Comparison of ENCODE assay signal across 31 cellular contexts in the genomic region with DNA sequence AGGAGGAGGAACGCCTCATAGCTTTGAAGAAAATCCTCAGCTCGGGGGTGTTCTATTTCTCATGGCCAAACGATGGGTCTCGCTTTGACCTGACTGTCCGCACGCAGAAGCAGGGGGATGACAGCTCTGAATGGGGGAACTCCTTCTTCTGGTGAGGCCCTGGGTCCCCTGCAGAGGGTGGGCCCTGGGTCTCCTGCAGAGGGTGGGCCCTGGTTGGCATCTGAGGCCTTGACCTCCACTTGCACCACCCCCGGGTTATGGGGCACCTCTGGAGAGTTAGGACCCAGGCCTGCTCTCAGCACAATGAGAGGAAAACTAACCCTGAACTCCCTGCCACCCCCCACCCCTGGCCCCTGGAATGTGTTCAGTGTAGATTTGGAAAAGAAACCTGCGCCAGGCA. TPM values are rescaled to one million over a fixed set of nuclear protein-coding genes. Genes with fewer than 3 reads are reported as not detected.
DNase-seq lines count a peak whose midpoint lies in the region; ATAC-seq, FAIRE-seq and TF ChIP-seq lines count a peak whose summit lies in the region.
"Had no signal": no experiment of that assay in that cellular context is flagged by ENCODE, and none has a peak within 500 bp of the region (broad histone marks: within the 10 kb centered on the region; RNA-seq: fewer than 3 reads in every experiment).

No MANE protein-coding gene starts in this region.

- H3K4me1 ChIP-seq in ACC112 (ENCODE audit: control insufficient read depth, insufficient read depth, low read length, unreplicated experiment) (peaks cover 73% of the 10 kb centered on the region), Panc1 (ENCODE audit: control insufficient read depth, insufficient read depth, low read length) (peaks cover 77% of the 10 kb centered on the region), kidney (ENCODE audit: control insufficient read depth in 1 of 2, insufficient read depth in 1 of 2, low read depth in 1 of 2, low read length in 2 of 2) (peaks cover 5 to 32% of the 10 kb centered on the region in 2 donors)

- H3K27ac Mint-ChIP-seq in stimulated activated memory B cell treated with anti-CD40 and anti-IgM and Interleukin-4, amounts not matched to agents 10 μg/mL and 1 μg/mL and 100 μg/mL, for 72 hours: peak overlapping the region; percentile 97
- no peak overlapping the region for H3K27ac Mint-ChIP-seq in activated naive CD4-positive, alpha-beta T cell treated with anti-CD3 and anti-CD28 coated beads, Interleukin-2, amount 50 U/mL, for 72 hours
- H3K27ac Mint-ChIP-seq: activated naive CD8-positive, alpha-beta T cell treated with anti-CD3 and anti-CD28 coated beads, Interleukin-2, amount 10 ng/mL, durations not matched to agents 7 days and 5 days; activated T-helper 17 cell treated with anti-CD3 and anti-CD28 coated beads, Interleukin-2, amount 50 U/mL, for 72 hours; progenitor cell of endocrine pancreas had no signal

- peaks cover 10% of the 10 kb centered on the region for H3K36me3 Mint-ChIP-seq in stimulated activated memory B cell treated with anti-CD40 and anti-IgM and Interleukin-4, amounts not matched to agents 10 μg/mL and 1 μg/mL and 100 μg/mL, for 72 hours
- H3K36me3 Mint-ChIP-seq in activated naive CD4-positive, alpha-beta T cell treated with anti-CD3 and anti-CD28 coated beads, Interleukin-2, amount 50 U/mL, for 72 hours: peaks cover 16 to 31% of the 10 kb centered on the region in 2 donors

- in situ Hi-C loops in Panc1 (cut with HindIII; ENCODE audit: low pct_unique_long_range_greater_than_20kb, low sequenced_read_pairs): no loop called here

- TF ChIP-seq CTCF in Panc1 (IDR thresholded peaks at IDR 0.05): no peak
- TF ChIP-seq CTCF in kidney (IDR thresholded peaks at IDR 0.05; ENCODE audit: borderline replicate concordance, extremely low read depth, insufficient read depth): no peak

- H3K4me3 ChIP-seq in ACC112 (ENCODE audit: low read depth, low read length): no peak overlapping the region
- no peak overlapping the region for H3K4me3 ChIP-seq in Panc1 (ENCODE audit: low read depth in 2 of 2, low read length in 2 of 2)
- no peak overlapping the region for H3K4me3 ChIP-seq in kidney (ENCODE audit: low read length in 2 of 2)
- H3K4me3 ChIP-seq: right lobe of liver, stomach, tibial nerve had no signal

- H3K36me3 ChIP-seq in ACC112 (ENCODE audit: insufficient read depth, low read length): peaks cover 7% of the 10 kb centered on the region; the same call in 1 of the 2 replicates
- H3K36me3 ChIP-seq in Panc1 (ENCODE audit: control insufficient read depth, insufficient read depth, low read length): 0 out of 2 replicates have a peak, but pooled peaks cover 3% of the 10 kb centered on the region
- no peaks in the 10 kb centered on the region for H3K36me3 ChIP-seq in kidney (ENCODE audit: control insufficient read depth in 1 of 2, insufficient read depth in 2 of 2, low read length in 2 of 2)
- H3K36me3 ChIP-seq: right lobe of liver had no signal

- peaks cover 51% of the 10 kb centered on the region for H3K4me1 Mint-ChIP-seq in stimulated activated memory B cell treated with anti-CD40 and anti-IgM and Interleukin-4, amounts not matched to agents 10 μg/mL and 1 μg/mL and 100 μg/mL, for 72 hours

- POLR2A ChIA-PET in Panc1 (lab: Charles Lee): no interaction called here

- H3K27me3 Mint-ChIP-seq in stimulated activated memory B cell treated with anti-CD40 and anti-IgM and Interleukin-4, amounts not matched to agents 10 μg/mL and 1 μg/mL and 100 μg/mL, for 72 hours: no peaks in the 10 kb centered on the region
- H3K27me3 Mint-ChIP-seq: activated naive CD8-positive, alpha-beta T cell treated with anti-CD3 and anti-CD28 coated beads, Interleukin-2, amount 10 ng/mL, durations not matched to agents 7 days and 5 days; activated T-helper 17 cell treated with anti-CD3 and anti-CD28 coated beads, Interleukin-2, amount 50 U/mL, for 72 hours; central memory CD8-positive, alpha-beta T cell; progenitor cell of endocrine pancreas had no signal

- intact Hi-C loops in Panc1 (cut with micrococcal nuclease; ENCODE audit: unreplicated experiment): no loop called here
- intact Hi-C loops in kidney (cut with DNase I): no loop called here

- H3K79me2 ChIP-seq in ACC112 (ENCODE audit: control insufficient read depth, insufficient read depth, low read length, unreplicated experiment): peaks cover 38% of the 10 kb centered on the region

- no peak overlapping the region for H3K4me3 Mint-ChIP-seq in stimulated activated memory B cell treated with anti-CD40 and anti-IgM and Interleukin-4, amounts not matched to agents 10 μg/mL and 1 μg/mL and 100 μg/mL, for 72 hours
- H3K4me3 Mint-ChIP-seq: activated CD8-positive, alpha-beta T cell treated with anti-CD3 and anti-CD28 coated beads, Interleukin-2, amount 10 ng/mL, durations not matched to agents 7 days and 5 days; activated naive CD8-positive, alpha-beta T cell treated with anti-CD3 and anti-CD28 coated beads, Interleukin-2, amount 10 ng/mL, durations not matched to agents 7 days and 5 days; activated T-helper 17 cell treated with anti-CD3 and anti-CD28 coated beads, Interleukin-2, amount 50 U/mL, for 72 hours; central memory CD8-positive, alpha-beta T cell; neural crest cell had no signal

- no peak overlapping the region for H2AFZ ChIP-seq in ACC112 (ENCODE audit: low read length, unreplicated experiment)

- H3K9me3 Mint-ChIP-seq in stimulated activated memory B cell treated with anti-CD40 and anti-IgM and Interleukin-4, amounts not matched to agents 10 μg/mL and 1 μg/mL and 100 μg/mL, for 72 hours: no peaks in the 10 kb centered on the region
- H3K9me3 Mint-ChIP-seq in activated naive CD4-positive, alpha-beta T cell treated with anti-CD3 and anti-CD28 coated beads, Interleukin-2, amount 50 U/mL, for 72 hours: no peaks in the 10 kb centered on the region
- H3K9me3 Mint-ChIP-seq: activated naive CD8-positive, alpha-beta T cell treated with anti-CD3 and anti-CD28 coated beads, Interleukin-2, amount 10 ng/mL, durations not matched to agents 7 days and 5 days; activated T-helper 17 cell treated with anti-CD3 and anti-CD28 coated beads, Interleukin-2, amount 50 U/mL, for 72 hours; central memory CD8-positive, alpha-beta T cell; neural crest cell had no signal

- no peak overlapping the region for H3K9ac ChIP-seq in kidney (ENCODE audit: low read length in 2 of 2)

- no TSS peak for BruUV-seq in Panc1 (replicated peaks; lab: Mats Ljungman, UMichigan)

- ATAC-seq in Panc1 (no peak), HG03432 (IDR thresholded peaks at IDR 0.05; ENCODE audit: unreplicated experiment) (no peak)
- no peak for ATAC-seq in stimulated activated memory B cell treated with anti-CD40 and anti-IgM and Interleukin-4, amounts not matched to agents 10 μg/mL and 1 μg/mL and 100 μg/mL, for 72 hours
- no peak for ATAC-seq in activated naive CD4-positive, alpha-beta T cell treated with anti-CD3 and anti-CD28 coated beads, Interleukin-2, amount 50 U/mL, for 72 hours
- ATAC-seq: activated CD8-positive, alpha-beta T cell treated with anti-CD3 and anti-CD28 coated beads, Interleukin-2, amount 10 ng/mL, durations not matched to agents 7 days and 5 days; activated T-helper 17 cell treated with anti-CD3 and anti-CD28 coated beads, Interleukin-2, amount 50 U/mL, for 72 hours; right lobe of liver; SK-N-SH treated with all-trans-retinoic acid at 6 μM for 48 hours had no signal

- CTCF ChIA-PET in Panc1 (lab: Charles Lee): interaction anchor here (0.7 to 1.3 kb wide), 2 partner anchors 14 kb away, joined by 3 to 5 read pairs; no protein-coding TSS in a partner anchor

- no peaks in the 10 kb centered on the region for H3K27me3 ChIP-seq in ACC112 (ENCODE audit: insufficient read depth, low read length)
- no peaks in the 10 kb centered on the region for H3K27me3 ChIP-seq in Panc1 (ENCODE audit: control insufficient read depth, insufficient read depth, low read length)
- H3K27me3 ChIP-seq: right lobe of liver, stomach, tibial nerve had no signal

- no peak for FAIRE-seq in kidney (lab: Jason Lieb, UNC)
- FAIRE-seq: endothelial cell of umbilical vein, frontal cortex, G401.6 had no signal

- DNase-seq in Panc1 (ENCODE audit: low read depth, low spot score) (no peak), kidney (peak; percentile 53), NCI-H1436 treated with DMSO at 0.1 percent for 48 hours (lab: John Stamatoyannopoulos, UW) (no peak), ecto neural progenitor cell (ENCODE audit: low spot score) (no peak)
- DNase-seq in activated naive CD4-positive, alpha-beta T cell treated with anti-CD3 and anti-CD28 coated beads, Interleukin-2, amount 50 U/mL, for 72 hours (ENCODE audit: low spot score in 2 of 2): no peak
- DNase-seq: activated CD8-positive, alpha-beta T cell treated with anti-CD3 and anti-CD28 coated beads, Interleukin-2, amount 10 ng/mL, durations not matched to agents 7 days and 5 days; activated naive CD8-positive, alpha-beta T cell treated with anti-CD3 and anti-CD28 coated beads, Interleukin-2, amount 10 ng/mL, durations not matched to agents 7 days and 5 days; Caco-2; DMS53; H7; hippocampal formation; mesendoderm; NCI-H187 treated with DMSO at 0.1 percent for 48 hours; NCI-H524; OCI-M1; right lobe of liver; stimulated activated CD8-positive, alpha-beta memory T cell treated with anti-CD3 and anti-CD28 coated beads, Interleukin-4, amount 100 ng/mL, for 48 hours; stomach had no signal

- H3K9me3 ChIP-seq in Panc1 (ENCODE audit: control insufficient read depth, insufficient read depth, low read depth, low read length): no peaks in the 10 kb centered on the region
- H3K9me3 ChIP-seq in kidney (ENCODE audit: control insufficient read depth in 1 of 2, low read length in 2 of 2): no peaks in the 10 kb centered on the region
- H3K9me3 ChIP-seq: Caco-2, right lobe of liver, stomach, tibial nerve had no signal

- peak overlapping the region; percentile 97 for H3K27ac ChIP-seq in ACC112 (ENCODE audit: low read depth, low read length)
- H3K27ac ChIP-seq in Panc1 (ENCODE audit: low read length): peak overlapping the region; percentile 70; the same call in 1 of the 2 replicates
- no peak overlapping the region for H3K27ac ChIP-seq in kidney (ENCODE audit: low read depth in 2 of 2, low read length in 2 of 2)
- H3K27ac ChIP-seq: C4-2B, right lobe of liver, tibial nerve had no signal

RNA-seq across cellular contexts. Expression of a gene that starts 47.2 kb away (rescaled TPM):
- 70.0 TPM for total RNA-seq in Panc1 (2021; ENCODE audit: unreplicated experiment)
- polyA plus RNA-seq in Panc1 (2012; ENCODE audit: insufficient read length): 38.7 TPM
- 15.8 TPM for total RNA-seq in kidney
- 1.7 TPM for polyA plus RNA-seq in kidney (ENCODE audit: insufficient read depth, low read depth, low replicate concordance)
- total RNA-seq in activated naive CD4-positive, alpha-beta T cell treated with anti-CD3 and anti-CD28 coated beads, Interleukin-2, amount 50 U/mL, for 72 hours: 10 to 100 TPM; 31.6 to 51.7 TPM

Comparison
In these comparisons a context has a peak if more than half of its experiments do, and no peak if none do; other contexts are left out.
1. H3K27ac ChIP-seq: peak in ACC112 (single experiment) and Panc1 (single experiment); none in kidney (0 of 2).